In the genomic region with DNA sequence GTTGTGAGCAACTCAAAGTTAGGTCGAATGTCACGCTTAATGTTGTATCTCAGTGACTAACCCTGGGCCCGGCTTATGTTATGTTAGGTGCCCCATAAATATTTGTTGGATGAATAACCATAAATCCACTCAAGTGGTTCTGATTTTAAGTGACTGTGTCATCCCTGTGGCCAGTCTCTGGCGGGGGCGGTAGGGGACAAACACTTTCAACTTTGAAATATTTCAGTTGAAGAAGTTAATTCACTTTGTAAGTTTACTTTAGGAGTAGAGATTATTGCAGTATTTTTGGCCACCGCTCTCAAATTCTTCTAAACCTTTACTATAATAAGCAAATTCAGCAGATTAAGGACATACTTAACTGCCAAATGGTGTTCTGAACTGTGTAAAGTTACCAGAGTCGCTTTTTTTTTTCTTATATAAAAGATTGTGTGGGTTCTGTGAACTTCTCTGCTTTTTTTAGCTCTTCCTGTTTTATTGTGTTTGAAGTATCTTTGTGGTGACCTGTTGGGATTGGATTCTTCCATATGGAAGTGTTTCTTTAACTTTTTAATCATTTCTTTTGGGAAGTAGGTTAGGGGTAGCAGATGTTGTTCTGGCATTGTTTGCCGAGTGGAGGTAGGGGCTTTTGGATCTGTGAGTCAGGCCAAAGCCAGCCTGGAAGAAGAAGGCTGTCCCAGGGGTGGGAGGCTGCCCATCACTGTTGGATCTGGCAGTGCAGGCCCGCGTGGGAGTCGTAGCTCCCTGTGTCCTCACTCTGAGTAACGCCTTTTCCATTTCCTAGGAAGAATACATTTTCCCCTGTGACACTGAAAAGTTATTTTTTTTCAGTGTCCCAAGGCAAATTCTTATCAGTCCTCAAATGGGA, we compare ENCODE assay signal across 9 cellular contexts.
A peak's percentile ranks its signal among the peaks of the same experiment; 100 is the strongest.
DNase-seq lines count a peak whose midpoint lies in the region; ATAC-seq and TF ChIP-seq lines count a peak whose summit lies in the region.
"Had no signal": no experiment of that assay in that cellular context is flagged by ENCODE, and none has a peak within 500 bp of the region (broad histone marks: within the 10 kb centered on the region; RNA-seq: fewer than 3 reads in every experiment).

No MANE protein-coding gene starts in this region.

- H3K4me1 Mint-ChIP-seq in endothelial cell (ENCODE audit: unreplicated experiment) = peaks cover 9% of the 10 kb centered on the region
- H3K4me1 Mint-ChIP-seq: activated naive CD4-positive, alpha-beta T cell treated with anti-CD3 and anti-CD28 coated beads, Interleukin-2, amount 50 U/mL, for 24 hours had no signal

- H2BK120ac ChIP-seq in neuronal stem cell (ENCODE audit: low read depth, low read length) = no peak overlapping the region

- H3K4me3 ChIP-seq in SJCRH30 (no peak overlapping the region), subcutaneous abdominal adipose tissue (ENCODE audit: low read depth in 1 of 5, low read length in 5 of 5) (no peak overlapping the region), neuronal stem cell (ENCODE audit: low read length in 2 of 2) (no peak overlapping the region)

- H3K27me3 Mint-ChIP-seq in endothelial cell (ENCODE audit: unreplicated experiment) = peaks cover 6% of the 10 kb centered on the region
- H3K27me3 Mint-ChIP-seq: activated naive CD4-positive, alpha-beta T cell treated with anti-CD3 and anti-CD28 coated beads, Interleukin-2, amount 50 U/mL, for 24 hours had no signal

- no peak overlapping the region for H3K14ac ChIP-seq in neuronal stem cell (ENCODE audit: low read length)

- no peaks in the 10 kb centered on the region for H3K79me1 ChIP-seq in neuronal stem cell (ENCODE audit: low read depth, low read length)

- no peaks in the 10 kb centered on the region for H3K9me3 ChIP-seq in SJCRH30 (replicated peaks)
- no peaks in the 10 kb centered on the region for H3K9me3 ChIP-seq in subcutaneous abdominal adipose tissue (ENCODE audit: control insufficient read depth in 5 of 5, low read length in 5 of 5)
- no peaks in the 10 kb centered on the region for H3K9me3 ChIP-seq in neuronal stem cell (replicated peaks in 1 of 2; ENCODE audit: control insufficient read depth in 2 of 2, insufficient read depth in 1 of 2, low read depth in 1 of 2, low read length in 2 of 2)

- peak; percentile 68 for DNase-seq in GM04503 (ENCODE audit: low read depth)
- DNase-seq in SJCRH30 = peak; percentile 37 to 46
- DNase-seq in fibroblast of peridontal ligament (ENCODE audit: extremely low read depth) = peak; percentile 79
- no peak for DNase-seq in SKM-1 treated with dmso at 0.1 percent for 144 hours (lab: John Stamatoyannopoulos, UW; ENCODE audit: unreplicated experiment)
- DNase-seq in neuronal stem cell (ENCODE audit: low spot score) = no peak
- no peak for DNase-seq in endothelial cell (ENCODE audit: low spot score)

- H3K27ac ChIP-seq in SJCRH30 (peak overlapping the region; percentile 41), subcutaneous abdominal adipose tissue (ENCODE audit: low read depth, low read length) (peak overlapping the region; percentile 71), neuronal stem cell (replicated peaks; ENCODE audit: low read length) (no peak overlapping the region)

- H3K4me1 ChIP-seq in SJCRH30 = peaks cover 20% of the 10 kb centered on the region
- peaks cover 4 to 32% (median 22%) of the 10 kb centered on the region in 5 donors for H3K4me1 ChIP-seq in subcutaneous abdominal adipose tissue (ENCODE audit: control insufficient read depth in 5 of 5, insufficient read depth in 5 of 5, low read length in 5 of 5)
- peaks cover 6 to 11% of the 10 kb centered on the region in 2 donors for H3K4me1 ChIP-seq in neuronal stem cell (ENCODE audit: control insufficient read depth in 2 of 2, insufficient read depth in 1 of 2, low read depth in 1 of 2, low read length in 2 of 2)

- H3K36me3 ChIP-seq in SJCRH30 = no peaks in the 10 kb centered on the region
- H3K36me3 ChIP-seq in subcutaneous abdominal adipose tissue (ENCODE audit: control insufficient read depth in 5 of 5, insufficient read depth in 5 of 5, low read length in 5 of 5) = no peaks in the 10 kb centered on the region
- no peaks in the 10 kb centered on the region for H3K36me3 ChIP-seq in neuronal stem cell (replicated peaks in 1 of 2; ENCODE audit: control insufficient read depth in 2 of 2, insufficient read depth in 2 of 2, low read length in 2 of 2)

- no peak for ATAC-seq in GM18858 (IDR thresholded peaks at IDR 0.05; ENCODE audit: unreplicated experiment)

- no peak overlapping the region for H2BK5ac ChIP-seq in neuronal stem cell (ENCODE audit: low read length)

- H3K36me3 Mint-ChIP-seq in endothelial cell (ENCODE audit: low read depth, unreplicated experiment) = no peaks in the 10 kb centered on the region
- H3K36me3 Mint-ChIP-seq: activated naive CD4-positive, alpha-beta T cell treated with anti-CD3 and anti-CD28 coated beads, Interleukin-2, amount 50 U/mL, for 24 hours had no signal

- no peak overlapping the region for H3K23ac ChIP-seq in neuronal stem cell (ENCODE audit: low read depth, low read length, poor library complexity)

- H2BK12ac ChIP-seq in neuronal stem cell (ENCODE audit: low read length) = no peak overlapping the region

- no peak overlapping the region for H3K27ac Mint-ChIP-seq in endothelial cell (ENCODE audit: unreplicated experiment)
- H3K27ac Mint-ChIP-seq: activated naive CD4-positive, alpha-beta T cell treated with anti-CD3 and anti-CD28 coated beads, Interleukin-2, amount 50 U/mL, for 24 hours had no signal

- H3K27me3 ChIP-seq in SJCRH30 (no peaks in the 10 kb centered on the region), subcutaneous abdominal adipose tissue (ENCODE audit: control insufficient read depth in 5 of 5, insufficient read depth in 4 of 5, low read length in 5 of 5) (no peaks in the 10 kb centered on the region), neuronal stem cell (ENCODE audit: control insufficient read depth in 3 of 3, insufficient read depth in 3 of 3, low read depth in 1 of 3, low read length in 3 of 3) (no peaks in the 10 kb centered on the region)

- H3K4me2 ChIP-seq in neuronal stem cell (ENCODE audit: insufficient read depth, low read length, poor library complexity, severe bottlenecking) = no peak overlapping the region

- H3K4me3 Mint-ChIP-seq in endothelial cell (ENCODE audit: unreplicated experiment) = no peak overlapping the region
- H3K4me3 Mint-ChIP-seq: activated naive CD4-positive, alpha-beta T cell treated with anti-CD3 and anti-CD28 coated beads, Interleukin-2, amount 50 U/mL, for 24 hours had no signal

- TF ChIP-seq CTCF in endothelial cell (IDR thresholded peaks at IDR 0.05; ENCODE audit: unreplicated experiment) = no peak

- H3K4ac ChIP-seq in neuronal stem cell (ENCODE audit: low read length) = no peak overlapping the region

- no peak overlapping the region for H4K8ac ChIP-seq in neuronal stem cell (ENCODE audit: low read depth, low read length)

- no peak overlapping the region for H2BK15ac ChIP-seq in neuronal stem cell (ENCODE audit: low read length)

- no CpG with 5 or more reads among the region's 12 CpGs for WGBS in neuronal stem cell (ENCODE audit: extremely low coverage in 2 of 2, insufficient read length in 2 of 2, insufficient replicate concordance in 1 of 2), 2 donors

- H2AK5ac ChIP-seq in neuronal stem cell (ENCODE audit: low read depth, low read length) = no peak overlapping the region

- no peak overlapping the region for H4K91ac ChIP-seq in neuronal stem cell (ENCODE audit: low read depth, low read length, poor library complexity)

- H3K9me3 Mint-ChIP-seq in endothelial cell (ENCODE audit: unreplicated experiment) = no peaks in the 10 kb centered on the region
- H3K9me3 Mint-ChIP-seq: activated naive CD4-positive, alpha-beta T cell treated with anti-CD3 and anti-CD28 coated beads, Interleukin-2, amount 50 U/mL, for 24 hours had no signal

- H3K9ac ChIP-seq in subcutaneous abdominal adipose tissue (ENCODE audit: low read length in 5 of 5) = no peak overlapping the region
- no peak overlapping the region for H3K9ac ChIP-seq in neuronal stem cell (ENCODE audit: low read depth, low read length, poor library complexity)

- H2AFZ ChIP-seq in neuronal stem cell (ENCODE audit: low read length) = no peak overlapping the region

- H3K18ac ChIP-seq in neuronal stem cell (ENCODE audit: low read length) = no peak overlapping the region

Comparison
In these comparisons a context has a peak if more than half of its experiments do, and no peak if none do; other contexts are left out.
1. DNase-seq: peak in GM04503 (single experiment), SJCRH30 (2 of 2) and fibroblast of peridontal ligament (single experiment); none in SKM-1 treated with dmso at 0.1 percent for 144 hours (single experiment), neuronal stem cell (single experiment) and endothelial cell (single experiment).